In genomic region chr9:71901695-71902094, GRCh38 we compare ENCODE assay signal across 15 cellular contexts. TPM values are rescaled to one million over a fixed set of nuclear protein-coding genes. Genes with fewer than 3 reads are reported as not detected.
DNase-seq lines count a peak whose midpoint lies in the region; ATAC-seq and TF ChIP-seq lines count a peak whose summit lies in the region.
"Had no signal": no experiment of that assay in that cellular context is flagged by ENCODE, and none has a peak within 500 bp of the region (broad histone marks: within the 10 kb centered on the region; RNA-seq: fewer than 3 reads in every experiment).

No MANE protein-coding gene starts in this region.

- CTCF ChIA-PET in activated CD8-positive, alpha-beta T cell treated with anti-CD3 and anti-CD28 coated beads, Interleukin-2, amount 10 ng/mL, durations not matched to agents 7 days and 5 days (lab: Charles Lee), result interaction anchor here (0.6 to 1.4 kb wide), 4 partner anchors 9 to 123 kb away, joined by 3 to 5 read pairs (median 4); partner anchors contain the start of genes ABHD17B and C9orf85
- CTCF ChIA-PET in naive thymus-derived CD4-positive, alpha-beta T cell (lab: Charles Lee), result no interaction called here

- no peak overlapping the region for H3K9ac ChIP-seq in H9 (ENCODE audit: extremely low read depth, insufficient read length, low read length)
- H3K9ac ChIP-seq: parathyroid adenoma had no signal

- no peak overlapping the region for H2AFZ ChIP-seq in H9 (ENCODE audit: low read length)
- H2AFZ ChIP-seq: parathyroid adenoma had no signal

- H3K79me2 ChIP-seq in H9 (ENCODE audit: insufficient read depth, low read length), result peaks cover 65% of the 10 kb centered on the region

- no peak overlapping the region for H3K23ac ChIP-seq in H9 (ENCODE audit: insufficient read length, low read depth, low read length)

- WGBS in H9 (ENCODE audit: extremely low coverage, insufficient read length, low lambda C conversion rate), result 93% methylated on average over 1 of the region's 3 CpGs
- WGBS in upper lobe of left lung, 2 donors, result 29 to 45% methylated on average over 3 of the region's 3 CpGs

- peak overlapping the region; percentile 66 for H3K27ac Mint-ChIP-seq in T-helper 2 cell treated with Interferon-gamma antibody and Interleukin-4, amounts not matched to agents 5 μg/mL and 100 μg/mL, for 36 hours
- peak overlapping the region; percentile 7 to 72 (median 47); a peak in 5 of 7 replicates for H3K27ac Mint-ChIP-seq in H9
- peak overlapping the region; percentile 59 for H3K27ac Mint-ChIP-seq in activated CD8-positive, alpha-beta T cell treated with anti-CD3 and anti-CD28 coated beads, Interleukin-2, amount 10 ng/mL, durations not matched to agents 7 days and 5 days
- peak overlapping the region in 8 of 9 donors; percentile 2 to 78 (median 50) for H3K27ac Mint-ChIP-seq in naive thymus-derived CD4-positive, alpha-beta T cell
- H3K27ac Mint-ChIP-seq: brain had no signal

- TF ChIP-seq CTCF in H9 (conservative IDR thresholded peaks at IDR 0.05) (no peak; the same call in 2 of the 3 replicates), upper lobe of left lung (IDR thresholded peaks at IDR 0.05) (no peak)

- H3K4me2 ChIP-seq in H9 (ENCODE audit: insufficient read depth, insufficient read length, low read length), result peak overlapping the region; percentile 55

- no peak overlapping the region for H3K4ac ChIP-seq in H9 (ENCODE audit: low read depth, low read length)

- no peaks in the 10 kb centered on the region for H4K20me1 ChIP-seq in H9 (ENCODE audit: control insufficient read depth, insufficient read depth, insufficient read length)

- no peak overlapping the region for H3K14ac ChIP-seq in H9 (ENCODE audit: insufficient read depth, low read length)

- H2BK15ac ChIP-seq in H9 (ENCODE audit: low read depth, low read length), result no peak overlapping the region

- no peak overlapping the region for H2BK20ac ChIP-seq in H9 (ENCODE audit: low read depth, low read length, poor library complexity, severe bottlenecking)

- H3K27me3 Mint-ChIP-seq in T-helper 2 cell treated with Interferon-gamma antibody and Interleukin-4, amounts not matched to agents 5 μg/mL and 100 μg/mL, for 36 hours (ENCODE audit: low read depth), result no peaks in the 10 kb centered on the region
- no peaks in the 10 kb centered on the region for H3K27me3 Mint-ChIP-seq in H9 (ENCODE audit: low read depth)
- no peaks in the 10 kb centered on the region for H3K27me3 Mint-ChIP-seq in activated CD8-positive, alpha-beta T cell treated with anti-CD3 and anti-CD28 coated beads, Interleukin-2, amount 10 ng/mL, durations not matched to agents 7 days and 5 days (ENCODE audit: low read depth)
- no peaks in the 10 kb centered on the region for H3K27me3 Mint-ChIP-seq in naive thymus-derived CD4-positive, alpha-beta T cell
- H3K27me3 Mint-ChIP-seq: brain had no signal

- H4K5ac ChIP-seq in H9 (ENCODE audit: insufficient read length, low read depth, low read length), result no peak overlapping the region

- no peak overlapping the region for H2BK12ac ChIP-seq in H9 (ENCODE audit: insufficient read length, low read depth, low read length)

- peak; percentile 28 for ATAC-seq in activated CD8-positive, alpha-beta T cell treated with anti-CD3 and anti-CD28 coated beads, Interleukin-2, amount 10 ng/mL, durations not matched to agents 7 days and 5 days
- peak; percentile 29 for ATAC-seq in naive thymus-derived CD4-positive, alpha-beta T cell
- no peak for ATAC-seq in upper lobe of left lung (ENCODE audit: low FRiP score in 2 of 2)

- H3K18ac ChIP-seq in H9 (ENCODE audit: insufficient read length, low read depth, low read length), result no peak overlapping the region

- no peaks in the 10 kb centered on the region for H3K36me3 ChIP-seq in naive thymus-derived CD4-positive, alpha-beta T cell (ENCODE audit: control insufficient read depth in 2 of 3, insufficient read depth in 3 of 3, low read length in 3 of 3)
- peaks cover 0 to 4% (median 0%) of the 10 kb centered on the region in 4 donors for H3K36me3 ChIP-seq in upper lobe of left lung
- H3K36me3 ChIP-seq: tibial artery had no signal

- peak overlapping the region; percentile 63 for H3K4me3 Mint-ChIP-seq in T-helper 2 cell treated with Interferon-gamma antibody and Interleukin-4, amounts not matched to agents 5 μg/mL and 100 μg/mL, for 36 hours
- H3K4me3 Mint-ChIP-seq in H9, result peak overlapping the region in 1 of 2 experiments; percentile 46; a peak in 3 of 5 replicates
- H3K4me3 Mint-ChIP-seq in activated CD8-positive, alpha-beta T cell treated with anti-CD3 and anti-CD28 coated beads, Interleukin-2, amount 10 ng/mL, durations not matched to agents 7 days and 5 days, result no peak overlapping the region
- peak overlapping the region in 8 of 10 donors; percentile 3 to 62 (median 31) for H3K4me3 Mint-ChIP-seq in naive thymus-derived CD4-positive, alpha-beta T cell

- no peaks in the 10 kb centered on the region for H3K23me2 ChIP-seq in H9 (ENCODE audit: insufficient read length, low read depth, low read length, poor library complexity, severe bottlenecking)

- no peak overlapping the region for H3T11ph ChIP-seq in H9 (ENCODE audit: low read length)

- peaks cover 3% of the 10 kb centered on the region for H3K79me1 ChIP-seq in H9 (ENCODE audit: insufficient read depth, low read depth, low read length, poor library complexity, severe bottlenecking)

- no peak overlapping the region for H4K91ac ChIP-seq in H9 (ENCODE audit: insufficient read length, low read depth, low read length)

- H2AK5ac ChIP-seq in H9 (ENCODE audit: insufficient read length, low read length), result no peak overlapping the region

- H3K9me3 Mint-ChIP-seq in T-helper 2 cell treated with Interferon-gamma antibody and Interleukin-4, amounts not matched to agents 5 μg/mL and 100 μg/mL, for 36 hours, result no peaks in the 10 kb centered on the region
- no peaks in the 10 kb centered on the region for H3K9me3 Mint-ChIP-seq in H9
- no peaks in the 10 kb centered on the region for H3K9me3 Mint-ChIP-seq in activated CD8-positive, alpha-beta T cell treated with anti-CD3 and anti-CD28 coated beads, Interleukin-2, amount 10 ng/mL, durations not matched to agents 7 days and 5 days (ENCODE audit: insufficient read depth)
- peaks cover 0 to 2% (median 0%) of the 10 kb centered on the region in 11 donors for H3K9me3 Mint-ChIP-seq in naive thymus-derived CD4-positive, alpha-beta T cell

- H3K36me3 Mint-ChIP-seq in T-helper 2 cell treated with Interferon-gamma antibody and Interleukin-4, amounts not matched to agents 5 μg/mL and 100 μg/mL, for 36 hours (ENCODE audit: low read depth), result peaks cover 20% of the 10 kb centered on the region
- peaks cover 8 to 41% (median 21%) of the 10 kb centered on the region in 3 experiments; a peak in 6 of 7 replicates for H3K36me3 Mint-ChIP-seq in H9 (ENCODE audit: insufficient read depth in 1 of 3, low read depth in 3 of 3)
- H3K36me3 Mint-ChIP-seq in activated CD8-positive, alpha-beta T cell treated with anti-CD3 and anti-CD28 coated beads, Interleukin-2, amount 10 ng/mL, durations not matched to agents 7 days and 5 days (ENCODE audit: low read depth), result peaks cover 27% of the 10 kb centered on the region
- peaks cover 0 to 14% (median 4%) of the 10 kb centered on the region in 5 donors for H3K36me3 Mint-ChIP-seq in naive thymus-derived CD4-positive, alpha-beta T cell

- no peaks in the 10 kb centered on the region for H3K27me3 ChIP-seq in H9 (ENCODE audit: insufficient read depth, low read length)
- no peaks in the 10 kb centered on the region for H3K27me3 ChIP-seq in naive thymus-derived CD4-positive, alpha-beta T cell (ENCODE audit: control insufficient read depth in 2 of 2, insufficient read depth in 2 of 2, low read length in 2 of 2)
- H3K27me3 ChIP-seq in upper lobe of left lung, result no peaks in the 10 kb centered on the region
- H3K27me3 ChIP-seq: tibial artery had no signal

- H3K9me3 ChIP-seq in H9 (ENCODE audit: control insufficient read depth, low read depth, low read length) (no peaks in the 10 kb centered on the region), upper lobe of left lung (no peaks in the 10 kb centered on the region)
- H3K9me3 ChIP-seq in naive thymus-derived CD4-positive, alpha-beta T cell (ENCODE audit: control insufficient read depth in 2 of 3, low read length in 3 of 3), result no peaks in the 10 kb centered on the region
- H3K9me3 ChIP-seq: tibial artery had no signal

- H3K4me3 ChIP-seq in naive thymus-derived CD4-positive, alpha-beta T cell (ENCODE audit: low read length), result no peak overlapping the region
- no peak overlapping the region for H3K4me3 ChIP-seq in upper lobe of left lung
- H3K4me3 ChIP-seq: tibial artery had no signal

- no peak overlapping the region for H2BK120ac ChIP-seq in H9 (ENCODE audit: low read depth, low read length, poor library complexity, severe bottlenecking)

- H3K56ac ChIP-seq in H9 (ENCODE audit: insufficient read length, low read depth, low read length), result no peak overlapping the region

- no peak for TF ChIP-seq POLR2A in upper lobe of left lung (IDR thresholded peaks at IDR 0.05)

- intact Hi-C loops in naive thymus-derived CD4-positive, alpha-beta T cell (cut with micrococcal nuclease), result loop anchor here in 1 of 2 donors (1.0 kb wide), 1 partner anchor 7 kb away; no protein-coding TSS in a partner anchor

- H4K8ac ChIP-seq in H9 (replicated peaks; ENCODE audit: insufficient read length, low read depth, low read length), result no peak overlapping the region

- no peak overlapping the region for H2BK5ac ChIP-seq in H9 (ENCODE audit: insufficient read length, low read length)

- no peaks in the 10 kb centered on the region; the same call in 1 of the 2 replicates for H3K4me1 ChIP-seq in H9 (ENCODE audit: insufficient read depth, low read length)
- peaks cover 16 to 26% of the 10 kb centered on the region in 2 donors for H3K4me1 ChIP-seq in naive thymus-derived CD4-positive, alpha-beta T cell (ENCODE audit: control insufficient read depth in 2 of 2, insufficient read depth in 2 of 2, low read length in 2 of 2)
- peaks cover 10 to 35% (median 17%) of the 10 kb centered on the region in 4 donors for H3K4me1 ChIP-seq in upper lobe of left lung
- H3K4me1 ChIP-seq: parathyroid adenoma had no signal

- DNase-seq in T-helper 2 cell treated with Interferon-gamma antibody and Interleukin-4, amounts not matched to agents 5 μg/mL and 100 μg/mL, for 36 hours (ENCODE audit: low spot score), result no peak
- no peak for DNase-seq in T-helper 2 cell
- no peak for DNase-seq in H9
- DNase-seq in activated CD8-positive, alpha-beta T cell treated with anti-CD3 and anti-CD28 coated beads, Interleukin-2, amount 10 ng/mL, durations not matched to agents 7 days and 5 days, result no peak
- DNase-seq in naive thymus-derived CD4-positive, alpha-beta T cell, result no peak
- DNase-seq in NCI-H446 (lab: John Stamatoyannopoulos, UW), result no peak
- DNase-seq in DMS53 (lab: John Stamatoyannopoulos, UW), result no peak
- no peak for DNase-seq in upper lobe of left lung
- DNase-seq: DMS153; effector memory CD4-positive, alpha-beta T cell; midbrain; MM.1S; tibial artery had no signal

- no peak for TF ChIP-seq EP300 in upper lobe of left lung (IDR thresholded peaks at IDR 0.05)

- H3K4me1 Mint-ChIP-seq in T-helper 2 cell treated with Interferon-gamma antibody and Interleukin-4, amounts not matched to agents 5 μg/mL and 100 μg/mL, for 36 hours (ENCODE audit: low read depth), result peaks cover 69% of the 10 kb centered on the region
- H3K4me1 Mint-ChIP-seq in H9, result peaks cover 64 to 67% of the 10 kb centered on the region in 2 experiments
- H3K4me1 Mint-ChIP-seq in activated CD8-positive, alpha-beta T cell treated with anti-CD3 and anti-CD28 coated beads, Interleukin-2, amount 10 ng/mL, durations not matched to agents 7 days and 5 days (ENCODE audit: low read depth), result peaks cover 69% of the 10 kb centered on the region
- peaks cover 43 to 98% (median 76%) of the 10 kb centered on the region in 7 donors for H3K4me1 Mint-ChIP-seq in naive thymus-derived CD4-positive, alpha-beta T cell

- POLR2A ChIA-PET in activated CD8-positive, alpha-beta T cell treated with anti-CD3 and anti-CD28 coated beads, Interleukin-2, amount 10 ng/mL, durations not matched to agents 7 days and 5 days (lab: Charles Lee), result interaction anchor here (0.7 to 1.6 kb wide), 2 partner anchors 9 to 61 kb away, joined by 3 to 13 read pairs; partner anchors contain the start of genes ABHD17B and C9orf85
- POLR2A ChIA-PET in naive thymus-derived CD4-positive, alpha-beta T cell (lab: Charles Lee), result interaction anchor here (0.5 to 1.6 kb wide), 2 partner anchors 9 to 25 kb away, joined by 3 to 8 read pairs; partner anchors contain the start of genes ABHD17B and C9orf85

- H3K27ac ChIP-seq in H9 (ENCODE audit: insufficient read length, low read depth, low read length), result no peak overlapping the region
- H3K27ac ChIP-seq in naive thymus-derived CD4-positive, alpha-beta T cell (ENCODE audit: low read depth, low read length), result no peak overlapping the region
- no peak overlapping the region for H3K27ac ChIP-seq in upper lobe of left lung
- H3K27ac ChIP-seq: parathyroid adenoma, tibial artery had no signal

RNA-seq across cellular contexts. Expression of gene ABHD17B, which starts 9.3 kb away (rescaled TPM):
- total RNA-seq in H9 (2021), result 67.6 and 70.2 TPM in 2 replicates
- total RNA-seq in activated CD8-positive, alpha-beta T cell treated with anti-CD3 and anti-CD28 coated beads, Interleukin-2, amount 10 ng/mL, durations not matched to agents 7 days and 5 days, result 10 to 100 TPM; 27.2 to 28.3 TPM
- total RNA-seq in naive thymus-derived CD4-positive, alpha-beta T cell, result 10 to 100 TPM in 4 of 5 experiments, 1 to 10 TPM in 1; 9.9 to 24.5 (median 18.7) TPM
- 10 to 100 TPM; 23.6 to 26.1 TPM for polyA plus RNA-seq in naive thymus-derived CD4-positive, alpha-beta T cell
- total RNA-seq in upper lobe of left lung, result 10 to 100 TPM in 5 of 6 donors, 1 to 10 TPM in 1; 3.9 to 27.3 (median 12.8) TPM

RNA-seq across cellular contexts. Expression of gene C9orf85, which starts 9.7 kb away (rescaled TPM):
- total RNA-seq in H9 (2021) (14.1 and 14.4 TPM in 2 replicates), upper lobe of left lung (10 to 100 TPM in 2 of 6 donors, 1 to 10 TPM in 4; 6.5 to 13.0 (median 9.0) TPM)
- 10 to 100 TPM; 11.1 to 12.0 TPM for total RNA-seq in activated CD8-positive, alpha-beta T cell treated with anti-CD3 and anti-CD28 coated beads, Interleukin-2, amount 10 ng/mL, durations not matched to agents 7 days and 5 days
- total RNA-seq in naive thymus-derived CD4-positive, alpha-beta T cell, result 10 to 100 TPM in 1 of 5 experiments, 1 to 10 TPM in 4; 4.8 to 10.3 (median 8.6) TPM
- polyA plus RNA-seq in naive thymus-derived CD4-positive, alpha-beta T cell, result 10 to 100 TPM; 11.6 to 13.9 TPM

Comparison
In these comparisons a context has a peak if more than half of its experiments do, and no peak if none do; other contexts are left out.
1. ATAC-seq: peak in activated CD8-positive, alpha-beta T cell treated with anti-CD3 and anti-CD28 coated beads, Interleukin-2, amount 10 ng/mL, durations not matched to agents 7 days and 5 days (single experiment) and naive thymus-derived CD4-positive, alpha-beta T cell (single experiment); none in upper lobe of left lung (0 of 2).
2. Peak in every context shown above with its lines, with median percentiles within 50 percentile points of each other: H3K27ac Mint-ChIP-seq.